In genomic region chr13:94542917-94543316, GRCh38 we compare ENCODE assay signal across 21 cellular contexts.
"Had no signal": no experiment of that assay in that cellular context is flagged by ENCODE, and none has a peak within 500 bp of the region (broad histone marks: within the 10 kb centered on the region; RNA-seq: fewer than 3 reads in every experiment).

No MANE protein-coding gene starts in this region.

- H3K4me3 ChIP-seq: MG63 had no signal

- H3K27ac ChIP-seq: VCaP had no signal

- H3K27me3 Mint-ChIP-seq: activated naive CD8-positive, alpha-beta T cell treated with anti-CD3 and anti-CD28 coated beads, Interleukin-2, amount 10 ng/mL, durations not matched to agents 7 days and 5 days had no signal

- H3K27ac Mint-ChIP-seq: activated CD8-positive, alpha-beta T cell treated with anti-CD3 and anti-CD28 coated beads, Interleukin-2, amount 10 ng/mL, durations not matched to agents 7 days and 5 days; activated naive CD8-positive, alpha-beta T cell treated with anti-CD3 and anti-CD28 coated beads, Interleukin-2, amount 10 ng/mL, durations not matched to agents 7 days and 5 days; T-helper 17 cell had no signal

- H3K9me3 ChIP-seq: MG63 had no signal

- H3K36me3 ChIP-seq: MG63 had no signal

- DNase-seq: activated CD4-positive, alpha-beta T cell treated with anti-CD3 and anti-CD28 coated beads for 4 hours; activated CD4-positive, alpha-beta T cell treated with anti-CD3 and anti-CD28 coated beads, Interleukin-2, amount 50 U/mL, for 4 hours; activated CD8-positive, alpha-beta memory T cell treated with anti-CD3 and anti-CD28 coated beads, Interleukin-2, amount 50 U/mL, for 48 hours; activated CD8-positive, alpha-beta T cell treated with anti-CD3 and anti-CD28 coated beads, Interleukin-2, amount 10 ng/mL, durations not matched to agents 7 days and 5 days; activated effector memory CD4-positive, alpha-beta T cell treated with anti-CD3 and anti-CD28 coated beads, Interleukin-2, amount 50 U/mL, for 16 hours; activated naive CD4-positive, alpha-beta T cell treated with Interleukin-2 at 50 U/mL for 16 hours; activated naive CD8-positive, alpha-beta T cell treated with anti-CD3 and anti-CD28 coated beads, Interleukin-2, amount 10 ng/mL, durations not matched to agents 7 days and 5 days; activated T-cell treated with anti-CD3 and anti-CD28 coated beads, Interleukin-2, amount 50 U/mL, for 1 hour; aorta; central memory CD4-positive, alpha-beta T cell; cortex of kidney; MG63; NCI-H1105 treated with DMSO at 0.1 percent for 48 hours; NCI-H146; NCI-H2029; NCI-H510A treated with DMSO at 0.1 percent for 48 hours; NCI-H69; RPMI8226; T-helper 17 cell; T-helper 9 cell had no signal

- H3K4me3 Mint-ChIP-seq: activated CD8-positive, alpha-beta T cell treated with anti-CD3 and anti-CD28 coated beads, Interleukin-2, amount 10 ng/mL, durations not matched to agents 7 days and 5 days; activated naive CD8-positive, alpha-beta T cell treated with anti-CD3 and anti-CD28 coated beads, Interleukin-2, amount 10 ng/mL, durations not matched to agents 7 days and 5 days; T-helper 17 cell had no signal
